In genomic region chr11:121889168-121889567, GRCh38 we compare ENCODE assay signal across 14 cellular contexts.
"Had no signal": no experiment of that assay in that cellular context is flagged by ENCODE, and none has a peak within 500 bp of the region (broad histone marks: within the 10 kb centered on the region; RNA-seq: fewer than 3 reads in every experiment).

No MANE protein-coding gene starts in this region.

- H3K4me3 Mint-ChIP-seq: nephron progenitor cell; stimulated activated naive CD8-positive, alpha-beta T cell treated with anti-CD3 and anti-CD28 coated beads, Interleukin-15, Interleukin-2, amounts not matched to agents 100 ng/mL and 50 ng/mL, for 24 hours had no signal

- H3K9me3 Mint-ChIP-seq: nephron progenitor cell; stimulated activated naive CD8-positive, alpha-beta T cell treated with anti-CD3 and anti-CD28 coated beads, Interleukin-15, Interleukin-2, amounts not matched to agents 100 ng/mL and 50 ng/mL, for 24 hours had no signal

- H3K4me3 ChIP-seq: adrenal gland, heart left ventricle, left ventricle myocardium inferior, prostate gland, testis had no signal

- H3K27me3 Mint-ChIP-seq: stimulated activated naive CD8-positive, alpha-beta T cell treated with anti-CD3 and anti-CD28 coated beads, Interleukin-15, Interleukin-2, amounts not matched to agents 100 ng/mL and 50 ng/mL, for 24 hours had no signal

- DNase-seq: activated naive CD4-positive, alpha-beta T cell treated with anti-CD3 and anti-CD28 coated beads, Interleukin-2, amount 50 U/mL, for 16 hours; adrenal gland; caudate nucleus; cortex of kidney; effector CD8-positive, alpha-beta T cell; foreskin melanocyte; heart left ventricle; left ventricle myocardium inferior; nephron progenitor cell; stimulated activated CD4-positive, alpha-beta T cell treated with anti-CD3 and anti-CD28 coated beads, Interleukin-4, amount 100 ng/mL, for 1 hour; testis had no signal

- H3K36me3 ChIP-seq: adrenal gland, heart left ventricle, left ventricle myocardium inferior, prostate gland had no signal

- ATAC-seq: heart left ventricle, sciatic nerve had no signal

- H3K4me1 ChIP-seq: prostate gland had no signal

- H3K27me3 ChIP-seq: adrenal gland, heart left ventricle, testis had no signal

- H3K9me3 ChIP-seq: adrenal gland, heart left ventricle, left ventricle myocardium inferior, prostate gland, testis had no signal

- H3K27ac ChIP-seq: adrenal gland, left ventricle myocardium inferior, prostate gland, testis had no signal
